In the genomic region with DNA sequence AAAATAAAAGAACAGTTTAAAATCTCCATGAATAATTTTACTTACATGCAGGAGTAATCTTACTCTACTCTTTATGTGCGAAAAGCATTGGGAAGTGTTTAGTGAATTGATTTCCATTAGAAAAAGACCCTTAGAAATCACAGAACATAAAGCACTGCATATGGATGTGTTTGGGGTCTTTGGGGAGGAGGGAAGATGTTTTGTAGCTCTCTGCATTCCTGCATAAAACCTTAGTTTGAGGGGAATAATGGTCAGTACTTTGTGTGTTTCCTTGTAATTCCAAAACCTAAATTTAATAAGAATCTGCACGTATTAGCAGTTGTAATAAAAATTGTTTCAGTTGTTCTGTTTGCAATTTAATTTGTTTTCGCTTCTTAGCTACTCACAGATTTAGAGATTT, we compare ENCODE assay signal across 7 cellular contexts.
DNase-seq lines count a peak whose midpoint lies in the region; ATAC-seq and FAIRE-seq lines count a peak whose summit lies in the region.

No MANE protein-coding gene starts in this region.

- H3K27ac ChIP-seq in HUES6 (ENCODE audit: low read depth, low read length) (peak overlapping the region; percentile 79), stomach smooth muscle (ENCODE audit: low read length) (peak overlapping the region; percentile 56)

- ATAC-seq in GM19023 (IDR thresholded peaks at IDR 0.05; ENCODE audit: unreplicated experiment) (no peak), HG02840 (IDR thresholded peaks at IDR 0.05; ENCODE audit: low FRiP score, unreplicated experiment) (no peak)

- H3K9me3 Mint-ChIP-seq in activated T-helper 2 cell treated with anti-CD3 and anti-CD28 coated beads, Interferon-gamma antibody, Interleukin-2, Interleukin-4, amounts not matched to agents 10 μg/mL and 5 μg/mL and 100 μg/mL, durations not matched to agents 14 hours and 24 hours and 36 hours: no peaks in the 10 kb centered on the region

- H3K9ac ChIP-seq in HUES6 (ENCODE audit: low read length) (peak overlapping the region; percentile 45), stomach smooth muscle (ENCODE audit: low read length in 2 of 2) (peak overlapping the region; percentile 58 to 73)

- H3K36me3 ChIP-seq in HUES6 (ENCODE audit: control insufficient read depth, insufficient read depth, low read length): no peaks in the 10 kb centered on the region
- H3K36me3 ChIP-seq in stomach smooth muscle (ENCODE audit: control insufficient read depth in 2 of 2, insufficient read depth in 2 of 2, low read length in 2 of 2): no peaks in the 10 kb centered on the region

- H3K4me3 ChIP-seq in HUES6 (ENCODE audit: low read depth, low read length) (peak overlapping the region; percentile 45), stomach smooth muscle (ENCODE audit: low read length in 2 of 2) (peak overlapping the region; percentile 72 to 81)

- peak overlapping the region; percentile 52 for H3K27ac Mint-ChIP-seq in activated T-helper 2 cell treated with anti-CD3 and anti-CD28 coated beads, Interferon-gamma antibody, Interleukin-2, Interleukin-4, amounts not matched to agents 10 μg/mL and 5 μg/mL and 100 μg/mL, durations not matched to agents 14 hours and 24 hours and 36 hours

- intact Hi-C loops in activated T-helper 2 cell treated with anti-CD3 and anti-CD28 coated beads, Interferon-gamma antibody, Interleukin-2, Interleukin-4, amounts not matched to agents 10 μg/mL and 5 μg/mL and 100 μg/mL, durations not matched to agents 14 hours and 24 hours and 36 hours (cut with micrococcal nuclease): loop anchor here (1.0 to 5.0 kb wide), 4 partner anchors 32 to 684 kb away; a partner anchor contains a TSS

- no peaks in the 10 kb centered on the region for H3K27me3 Mint-ChIP-seq in activated T-helper 2 cell treated with anti-CD3 and anti-CD28 coated beads, Interferon-gamma antibody, Interleukin-2, Interleukin-4, amounts not matched to agents 10 μg/mL and 5 μg/mL and 100 μg/mL, durations not matched to agents 14 hours and 24 hours and 36 hours (ENCODE audit: low read depth)

- DNase-seq in activated T-helper 2 cell treated with anti-CD3 and anti-CD28 coated beads, Interferon-gamma antibody, Interleukin-2, Interleukin-4, amounts not matched to agents 10 μg/mL and 5 μg/mL and 100 μg/mL, durations not matched to agents 14 hours and 24 hours and 36 hours (ENCODE audit: low spot score): no peak
- no peak for DNase-seq in NCI-H446 treated with DMSO at 0.1 percent for 48 hours (lab: John Stamatoyannopoulos, UW)

- peaks cover 44% of the 10 kb centered on the region for H3K4me1 Mint-ChIP-seq in activated T-helper 2 cell treated with anti-CD3 and anti-CD28 coated beads, Interferon-gamma antibody, Interleukin-2, Interleukin-4, amounts not matched to agents 10 μg/mL and 5 μg/mL and 100 μg/mL, durations not matched to agents 14 hours and 24 hours and 36 hours (ENCODE audit: low read depth)

- H3K36me3 Mint-ChIP-seq in activated T-helper 2 cell treated with anti-CD3 and anti-CD28 coated beads, Interferon-gamma antibody, Interleukin-2, Interleukin-4, amounts not matched to agents 10 μg/mL and 5 μg/mL and 100 μg/mL, durations not matched to agents 14 hours and 24 hours and 36 hours (ENCODE audit: low read depth): peaks cover 21% of the 10 kb centered on the region

- peak; percentile 43 for FAIRE-seq in islet of Langerhans (lab: Jason Lieb, UNC)

- no peaks in the 10 kb centered on the region for H3K9me3 ChIP-seq in HUES6 (ENCODE audit: control insufficient read depth, insufficient read depth, low read depth, low read length)
- H3K9me3 ChIP-seq in stomach smooth muscle (ENCODE audit: control insufficient read depth in 2 of 2, low read length in 2 of 2): no peaks in the 10 kb centered on the region

- H3K4me3 Mint-ChIP-seq in activated T-helper 2 cell treated with anti-CD3 and anti-CD28 coated beads, Interferon-gamma antibody, Interleukin-2, Interleukin-4, amounts not matched to agents 10 μg/mL and 5 μg/mL and 100 μg/mL, durations not matched to agents 14 hours and 24 hours and 36 hours (ENCODE audit: low read depth): peak overlapping the region; percentile 94

- H3K27me3 ChIP-seq in HUES6 (ENCODE audit: control insufficient read depth, insufficient read depth, low read length): no peaks in the 10 kb centered on the region
- no peaks in the 10 kb centered on the region for H3K27me3 ChIP-seq in stomach smooth muscle (ENCODE audit: control insufficient read depth in 1 of 2, insufficient read depth in 2 of 2, low read length in 2 of 2)

- H3K4me1 ChIP-seq in HUES6 (ENCODE audit: control insufficient read depth, insufficient read depth, low read length) (peaks cover 50% of the 10 kb centered on the region), stomach smooth muscle (ENCODE audit: control insufficient read depth, insufficient read depth, low read length) (peaks cover 8% of the 10 kb centered on the region)
